In the genomic region with DNA sequence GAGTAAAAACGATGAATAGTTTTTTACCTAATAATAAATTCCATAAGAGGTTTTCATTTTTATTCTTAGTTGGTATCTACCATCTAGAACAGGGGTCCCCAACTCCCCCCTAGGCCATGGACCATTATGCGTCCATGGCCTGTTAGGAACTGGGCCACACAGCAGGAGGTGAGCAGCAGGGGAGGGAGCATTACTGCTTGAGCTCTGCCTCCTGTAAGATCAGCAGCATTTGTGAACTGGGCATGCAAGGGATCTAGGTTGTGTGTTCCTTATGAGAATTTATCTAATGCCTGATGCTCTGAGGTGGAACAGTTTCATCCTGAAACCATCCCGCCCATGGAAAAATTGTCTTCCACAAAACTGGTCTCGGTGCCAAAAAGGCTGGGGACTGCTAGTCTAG, we compare ENCODE assay signal across 13 cellular contexts. TPM values are rescaled to one million over a fixed set of nuclear protein-coding genes. Genes with fewer than 3 reads are reported as not detected.
DNase-seq lines count a peak whose midpoint lies in the region; ATAC-seq and TF ChIP-seq lines count a peak whose summit lies in the region.
"Had no signal": no experiment of that assay in that cellular context is flagged by ENCODE, and none has a peak within 500 bp of the region (broad histone marks: within the 10 kb centered on the region; RNA-seq: fewer than 3 reads in every experiment).

No MANE protein-coding gene starts in this region.

- H3K79me1 ChIP-seq in mesenchymal stem cell (replicated peaks; ENCODE audit: low read length, poor library complexity, severe bottlenecking), result no peaks in the 10 kb centered on the region

- no peak overlapping the region for H3K14ac ChIP-seq in mesenchymal stem cell (ENCODE audit: low read length in 2 of 2)

- no peak overlapping the region for H2BK12ac ChIP-seq in mesenchymal stem cell (ENCODE audit: low read length in 2 of 2)

- peaks cover 98% of the 10 kb centered on the region for H4K20me1 ChIP-seq in Loucy (ENCODE audit: insufficient read depth, low read length, poor library complexity, severe bottlenecking)

- intact Hi-C loops in CD8-positive, alpha-beta T cell (cut with DNase I, micrococcal nuclease), result loop anchor here in 1 of 2 experiments (10.0 kb wide), 1 partner anchor 1988 kb away; a partner anchor contains a TSS
- intact Hi-C loops in MCF 10A (cut with micrococcal nuclease), result no loop called here

- POLR2A ChIA-PET in CD8-positive, alpha-beta T cell (lab: Charles Lee), result no interaction called here
- POLR2A ChIA-PET in MCF 10A (lab: Yijun Ruan, JAX), result interaction anchor here (0.7 to 1.0 kb wide), 2 partner anchors 31 to 51 kb away, joined by 3 read pairs; a partner anchor contains a TSS

- CTCF ChIA-PET in CD8-positive, alpha-beta T cell (lab: Charles Lee), result no interaction called here
- CTCF ChIA-PET in MCF 10A (lab: Yijun Ruan, JAX), result interaction anchor here (1.0 kb wide), 1 partner anchor 22 kb away, joined by 3 read pairs; no protein-coding TSS in a partner anchor

- H3K9ac ChIP-seq in Loucy (ENCODE audit: low read depth, low read length, poor library complexity, severe bottlenecking), result peak overlapping the region; percentile 29
- H3K9ac ChIP-seq in mesenchymal stem cell (ENCODE audit: low read length), result no peak overlapping the region

- ATAC-seq in CD8-positive, alpha-beta T cell, result no peak
- ATAC-seq: gastrocnemius medialis had no signal

- H3K9me2 ChIP-seq in Loucy (replicated peaks; ENCODE audit: low read depth, low read length), result no peaks in the 10 kb centered on the region

- no peak overlapping the region for H2BK15ac ChIP-seq in mesenchymal stem cell (ENCODE audit: low read depth, poor library complexity, severe bottlenecking)

- peaks cover 68% of the 10 kb centered on the region for H3K4me1 Mint-ChIP-seq in CD8-positive, alpha-beta T cell (ENCODE audit: low read depth)
- peaks cover 15% of the 10 kb centered on the region for H3K4me1 Mint-ChIP-seq in MCF 10A (ENCODE audit: insufficient read depth, unreplicated experiment)

- peaks cover 38% of the 10 kb centered on the region for H3K36me3 Mint-ChIP-seq in CD8-positive, alpha-beta T cell
- peaks cover 30% of the 10 kb centered on the region for H3K36me3 Mint-ChIP-seq in MCF 10A (ENCODE audit: insufficient read depth, unreplicated experiment)

- 0 out of 2 replicates have a peak, but pooled peaks cover 4% of the 10 kb centered on the region for H3F3A ChIP-seq in Loucy (ENCODE audit: low read depth)

- H3K18ac ChIP-seq in mesenchymal stem cell (ENCODE audit: low read depth in 1 of 2, low read length in 2 of 2), result no peak overlapping the region

- H2AFZ ChIP-seq in Loucy (ENCODE audit: low read length) (no peak overlapping the region), mesenchymal stem cell (ENCODE audit: low read depth, low read length) (no peak overlapping the region)

- H3K36me3 ChIP-seq in CD8-positive, alpha-beta T cell (ENCODE audit: insufficient read depth, low read length), result no peaks in the 10 kb centered on the region
- H3K36me3 ChIP-seq in Loucy (ENCODE audit: insufficient read depth, low read length), result peaks cover 12% of the 10 kb centered on the region
- peaks cover 8 to 9% of the 10 kb centered on the region in 2 experiments for H3K36me3 ChIP-seq in mesenchymal stem cell (ENCODE audit: control insufficient read depth in 1 of 2, insufficient read depth in 2 of 2, low read depth in 1 of 2, low read length in 2 of 2)

- peaks cover 44% of the 10 kb centered on the region for H3K4me1 ChIP-seq in CD8-positive, alpha-beta T cell (ENCODE audit: insufficient read depth, low read length)
- H3K4me1 ChIP-seq in Loucy (ENCODE audit: insufficient read depth, low read length, poor library complexity, severe bottlenecking), result peaks cover 60% of the 10 kb centered on the region
- H3K4me1 ChIP-seq in mesenchymal stem cell (ENCODE audit: control insufficient read depth, insufficient read depth, low read depth, low read length), result peaks cover 18% of the 10 kb centered on the region

- no peak overlapping the region for H4K91ac ChIP-seq in mesenchymal stem cell (ENCODE audit: low read length)

- H3K9me3 ChIP-seq in CD8-positive, alpha-beta T cell (ENCODE audit: low read length), result no peaks in the 10 kb centered on the region
- no peaks in the 10 kb centered on the region for H3K9me3 ChIP-seq in Loucy (ENCODE audit: insufficient read depth, low read depth, low read length)
- H3K9me3 ChIP-seq in mesenchymal stem cell (ENCODE audit: control insufficient read depth, low read length), result no peaks in the 10 kb centered on the region
- H3K9me3 ChIP-seq: gastrocnemius medialis had no signal

- WGBS in mesenchymal stem cell, result 100% methylated on average over 3 of the region's 4 CpGs

- H3K27ac Mint-ChIP-seq in CD8-positive, alpha-beta T cell, result peak overlapping the region; percentile 13
- no peak overlapping the region for H3K27ac Mint-ChIP-seq in MCF 10A (ENCODE audit: low read depth, unreplicated experiment)

- no peak overlapping the region for H2BK120ac ChIP-seq in mesenchymal stem cell (ENCODE audit: low read depth, low read length)

- TF ChIP-seq CTCF in CD8-positive, alpha-beta T cell (IDR thresholded peaks at IDR 0.05), result no peak
- TF ChIP-seq CTCF in Loucy (conservative IDR thresholded peaks at IDR 0.05; ENCODE audit: low read length), result no peak
- TF ChIP-seq CTCF in MCF 10A (IDR thresholded peaks at IDR 0.05; ENCODE audit: unreplicated experiment), result no peak

- H3K27me3 ChIP-seq in CD8-positive, alpha-beta T cell (ENCODE audit: insufficient read depth, low read length), result no peaks in the 10 kb centered on the region
- H3K27me3 ChIP-seq in Loucy (ENCODE audit: insufficient read depth, low read length, poor library complexity, severe bottlenecking) (no peaks in the 10 kb centered on the region), mesenchymal stem cell (ENCODE audit: control insufficient read depth in 1 of 2, insufficient read depth in 1 of 2, low read length in 2 of 2) (no peaks in the 10 kb centered on the region)
- H3K27me3 ChIP-seq: gastrocnemius medialis had no signal

- BruUV-seq in MCF 10A (replicated peaks; lab: Mats Ljungman, UMichigan), result no TSS peak

- peaks cover 100% of the 10 kb centered on the region for H3K79me2 ChIP-seq in Loucy (ENCODE audit: insufficient read depth, low read length)

- no peak overlapping the region for H3K4me3 ChIP-seq in CD8-positive, alpha-beta T cell (ENCODE audit: low read depth, low read length)
- H3K4me3 ChIP-seq in Loucy (ENCODE audit: low read length, poor library complexity, severe bottlenecking) (peak overlapping the region; percentile 90), mesenchymal stem cell (ENCODE audit: insufficient read depth in 1 of 2, low read depth in 1 of 2, low read length in 2 of 2) (no peak overlapping the region)
- H3K4me3 ChIP-seq: gastrocnemius medialis had no signal

- no peak for DNase-seq in CD8-positive, alpha-beta T cell
- no peak for DNase-seq in mesenchymal stem cell
- no peak for DNase-seq in MCF 10A (ENCODE audit: unreplicated experiment)
- no peak for DNase-seq in activated effector memory CD4-positive, alpha-beta T cell treated with anti-CD3 and anti-CD28 coated beads, Interleukin-2, amount 50 U/mL, for 16 hours
- DNase-seq in NCI-H524 treated with DMSO at 0.1 percent for 48 hours (lab: John Stamatoyannopoulos, UW), result no peak
- DNase-seq: caudate nucleus; gastrocnemius medialis; NCI-H1694 treated with DMSO at 0.1 percent for 48 hours; NCI-H226; small intestine; stimulated activated CD4-positive, alpha-beta T cell treated with anti-CD3 and anti-CD28 coated beads, Interleukin-4, amount 100 ng/mL, for 1 hour; T-helper 2 cell had no signal

- no peak overlapping the region for H2AK5ac ChIP-seq in mesenchymal stem cell (ENCODE audit: low read length, severe bottlenecking)

- no peak overlapping the region for H3K4me3 Mint-ChIP-seq in CD8-positive, alpha-beta T cell
- no peak overlapping the region for H3K4me3 Mint-ChIP-seq in MCF 10A (ENCODE audit: unreplicated experiment)

- peak overlapping the region; percentile 78 for H3K4me2 ChIP-seq in Loucy (ENCODE audit: low read depth, low read length, poor library complexity, severe bottlenecking)
- no peak overlapping the region for H3K4me2 ChIP-seq in mesenchymal stem cell (ENCODE audit: low read length, poor library complexity, severe bottlenecking)

- H3K4ac ChIP-seq in mesenchymal stem cell (ENCODE audit: low read depth in 1 of 2, low read length in 2 of 2), result no peak overlapping the region

- no peak overlapping the region for H3K23ac ChIP-seq in mesenchymal stem cell (ENCODE audit: low read length in 2 of 2)

- H2BK5ac ChIP-seq in mesenchymal stem cell (ENCODE audit: low read depth, low read length, poor library complexity, severe bottlenecking), result no peak overlapping the region

- no peaks in the 10 kb centered on the region for H3K27me3 Mint-ChIP-seq in CD8-positive, alpha-beta T cell (ENCODE audit: low read depth)
- H3K27me3 Mint-ChIP-seq in MCF 10A (ENCODE audit: insufficient read depth, unreplicated experiment), result no peaks in the 10 kb centered on the region

- no peaks in the 10 kb centered on the region for H3K9me3 Mint-ChIP-seq in CD8-positive, alpha-beta T cell
- no peaks in the 10 kb centered on the region for H3K9me3 Mint-ChIP-seq in MCF 10A (ENCODE audit: unreplicated experiment)

- peak overlapping the region; percentile 41 for H4K8ac ChIP-seq in mesenchymal stem cell (ENCODE audit: low read length)

- no peak overlapping the region for H3K27ac ChIP-seq in CD8-positive, alpha-beta T cell (ENCODE audit: low read depth, low read length)
- no peak overlapping the region for H3K27ac ChIP-seq in mesenchymal stem cell (ENCODE audit: low read length, poor library complexity, severe bottlenecking)

RNA-seq across cellular contexts. Expression of a gene that starts 5.9 kb away (rescaled TPM):
- total RNA-seq in CD8-positive, alpha-beta T cell, result 10 to 100 TPM; 55.9 to 62.6 TPM
- polyA plus RNA-seq in mesenchymal stem cell (2013, experiment 1 of 2), result 35.6 TPM
- 38.6 TPM for polyA plus RNA-seq in mesenchymal stem cell (2013, experiment 2 of 2)
- 75.7 and 83.9 TPM in 2 replicates for total RNA-seq in MCF 10A (2022)

RNA-seq across cellular contexts. Expression of a gene that starts 15.4 kb away (rescaled TPM):
- total RNA-seq in CD8-positive, alpha-beta T cell, result 1 to 10 TPM; 7.4 to 9.4 TPM
- 138 TPM for polyA plus RNA-seq in mesenchymal stem cell (2013, experiment 1 of 2)
- polyA plus RNA-seq in mesenchymal stem cell (2013, experiment 2 of 2), result 141 TPM
- 17.4 and 24.8 TPM in 2 replicates for total RNA-seq in MCF 10A (2022)

RNA-seq across cellular contexts. Expression of a gene that starts 51.0 kb away (rescaled TPM):
- total RNA-seq in CD8-positive, alpha-beta T cell, result 100 to 1,000 TPM; 102 to 108 TPM
- 216 TPM for polyA plus RNA-seq in mesenchymal stem cell (2013, experiment 1 of 2)
- 232 TPM for polyA plus RNA-seq in mesenchymal stem cell (2013, experiment 2 of 2)
- 266 and 327 TPM in 2 replicates for total RNA-seq in MCF 10A (2022)

RNA-seq across cellular contexts. Expression of a gene that starts 51.7 kb away (rescaled TPM):
- 10 to 100 TPM; 14.7 to 16.8 TPM for total RNA-seq in CD8-positive, alpha-beta T cell
- 4.7 TPM for polyA plus RNA-seq in mesenchymal stem cell (2013, experiment 1 of 2)
- 5.5 TPM for polyA plus RNA-seq in mesenchymal stem cell (2013, experiment 2 of 2)
- total RNA-seq in MCF 10A (2022), result 17.6 and 28.5 TPM in 2 replicates

RNA-seq across cellular contexts. Expression of a gene that starts 59.3 kb away (rescaled TPM):
- 10 to 100 TPM; 30.8 to 30.9 TPM for total RNA-seq in CD8-positive, alpha-beta T cell
- polyA plus RNA-seq in mesenchymal stem cell (2013, experiment 1 of 2), result 26.1 TPM
- 26.4 TPM for polyA plus RNA-seq in mesenchymal stem cell (2013, experiment 2 of 2)
- 38.8 and 43.8 TPM in 2 replicates for total RNA-seq in MCF 10A (2022)
